Comparison of ENCODE assay signal across 1 cellular context in the genomic region with DNA sequence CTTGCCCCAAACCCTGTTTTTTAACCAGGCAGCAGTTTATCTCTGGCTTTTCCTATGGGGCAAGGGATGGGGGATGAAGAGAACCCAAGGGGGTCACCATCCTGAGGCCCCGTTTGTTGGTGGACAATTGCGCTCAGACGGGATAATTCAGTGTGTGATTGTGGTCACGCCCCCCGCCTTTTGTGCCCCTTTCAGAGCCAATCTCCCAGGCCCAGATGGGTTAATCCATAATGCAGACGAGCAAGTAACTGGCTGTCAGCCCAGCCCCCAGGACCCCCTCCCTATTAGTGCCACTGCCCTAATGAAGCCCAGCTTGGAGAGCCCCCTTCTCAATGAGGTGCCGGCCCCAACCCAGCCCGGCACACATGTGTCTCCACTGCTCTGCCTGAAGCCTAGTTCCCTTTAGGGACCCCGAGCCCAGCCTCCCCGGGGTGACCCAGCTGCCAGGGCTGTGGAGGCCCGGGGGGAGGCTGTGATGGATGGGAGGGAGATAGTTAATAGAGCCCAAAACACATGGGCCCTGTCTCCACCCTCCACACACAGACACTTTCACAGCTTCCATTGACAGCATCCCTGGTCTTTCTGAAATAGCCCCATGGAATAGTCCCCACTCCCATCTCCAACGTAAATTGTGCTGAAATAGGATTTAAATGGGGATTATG.
TF ChIP-seq lines count a peak whose summit lies in the region.

No MANE protein-coding gene starts in this region.

TF ChIP-seq in GM23338, 12 proteins besides CTCF, POLR2A, EP300 and RAD21:
- TF ChIP-seq EZH2 (IDR thresholded peaks at IDR 0.05; ENCODE audit: low read depth, unreplicated experiment): peak; percentile 68
- TF ChIP-seq, protein P1, sequence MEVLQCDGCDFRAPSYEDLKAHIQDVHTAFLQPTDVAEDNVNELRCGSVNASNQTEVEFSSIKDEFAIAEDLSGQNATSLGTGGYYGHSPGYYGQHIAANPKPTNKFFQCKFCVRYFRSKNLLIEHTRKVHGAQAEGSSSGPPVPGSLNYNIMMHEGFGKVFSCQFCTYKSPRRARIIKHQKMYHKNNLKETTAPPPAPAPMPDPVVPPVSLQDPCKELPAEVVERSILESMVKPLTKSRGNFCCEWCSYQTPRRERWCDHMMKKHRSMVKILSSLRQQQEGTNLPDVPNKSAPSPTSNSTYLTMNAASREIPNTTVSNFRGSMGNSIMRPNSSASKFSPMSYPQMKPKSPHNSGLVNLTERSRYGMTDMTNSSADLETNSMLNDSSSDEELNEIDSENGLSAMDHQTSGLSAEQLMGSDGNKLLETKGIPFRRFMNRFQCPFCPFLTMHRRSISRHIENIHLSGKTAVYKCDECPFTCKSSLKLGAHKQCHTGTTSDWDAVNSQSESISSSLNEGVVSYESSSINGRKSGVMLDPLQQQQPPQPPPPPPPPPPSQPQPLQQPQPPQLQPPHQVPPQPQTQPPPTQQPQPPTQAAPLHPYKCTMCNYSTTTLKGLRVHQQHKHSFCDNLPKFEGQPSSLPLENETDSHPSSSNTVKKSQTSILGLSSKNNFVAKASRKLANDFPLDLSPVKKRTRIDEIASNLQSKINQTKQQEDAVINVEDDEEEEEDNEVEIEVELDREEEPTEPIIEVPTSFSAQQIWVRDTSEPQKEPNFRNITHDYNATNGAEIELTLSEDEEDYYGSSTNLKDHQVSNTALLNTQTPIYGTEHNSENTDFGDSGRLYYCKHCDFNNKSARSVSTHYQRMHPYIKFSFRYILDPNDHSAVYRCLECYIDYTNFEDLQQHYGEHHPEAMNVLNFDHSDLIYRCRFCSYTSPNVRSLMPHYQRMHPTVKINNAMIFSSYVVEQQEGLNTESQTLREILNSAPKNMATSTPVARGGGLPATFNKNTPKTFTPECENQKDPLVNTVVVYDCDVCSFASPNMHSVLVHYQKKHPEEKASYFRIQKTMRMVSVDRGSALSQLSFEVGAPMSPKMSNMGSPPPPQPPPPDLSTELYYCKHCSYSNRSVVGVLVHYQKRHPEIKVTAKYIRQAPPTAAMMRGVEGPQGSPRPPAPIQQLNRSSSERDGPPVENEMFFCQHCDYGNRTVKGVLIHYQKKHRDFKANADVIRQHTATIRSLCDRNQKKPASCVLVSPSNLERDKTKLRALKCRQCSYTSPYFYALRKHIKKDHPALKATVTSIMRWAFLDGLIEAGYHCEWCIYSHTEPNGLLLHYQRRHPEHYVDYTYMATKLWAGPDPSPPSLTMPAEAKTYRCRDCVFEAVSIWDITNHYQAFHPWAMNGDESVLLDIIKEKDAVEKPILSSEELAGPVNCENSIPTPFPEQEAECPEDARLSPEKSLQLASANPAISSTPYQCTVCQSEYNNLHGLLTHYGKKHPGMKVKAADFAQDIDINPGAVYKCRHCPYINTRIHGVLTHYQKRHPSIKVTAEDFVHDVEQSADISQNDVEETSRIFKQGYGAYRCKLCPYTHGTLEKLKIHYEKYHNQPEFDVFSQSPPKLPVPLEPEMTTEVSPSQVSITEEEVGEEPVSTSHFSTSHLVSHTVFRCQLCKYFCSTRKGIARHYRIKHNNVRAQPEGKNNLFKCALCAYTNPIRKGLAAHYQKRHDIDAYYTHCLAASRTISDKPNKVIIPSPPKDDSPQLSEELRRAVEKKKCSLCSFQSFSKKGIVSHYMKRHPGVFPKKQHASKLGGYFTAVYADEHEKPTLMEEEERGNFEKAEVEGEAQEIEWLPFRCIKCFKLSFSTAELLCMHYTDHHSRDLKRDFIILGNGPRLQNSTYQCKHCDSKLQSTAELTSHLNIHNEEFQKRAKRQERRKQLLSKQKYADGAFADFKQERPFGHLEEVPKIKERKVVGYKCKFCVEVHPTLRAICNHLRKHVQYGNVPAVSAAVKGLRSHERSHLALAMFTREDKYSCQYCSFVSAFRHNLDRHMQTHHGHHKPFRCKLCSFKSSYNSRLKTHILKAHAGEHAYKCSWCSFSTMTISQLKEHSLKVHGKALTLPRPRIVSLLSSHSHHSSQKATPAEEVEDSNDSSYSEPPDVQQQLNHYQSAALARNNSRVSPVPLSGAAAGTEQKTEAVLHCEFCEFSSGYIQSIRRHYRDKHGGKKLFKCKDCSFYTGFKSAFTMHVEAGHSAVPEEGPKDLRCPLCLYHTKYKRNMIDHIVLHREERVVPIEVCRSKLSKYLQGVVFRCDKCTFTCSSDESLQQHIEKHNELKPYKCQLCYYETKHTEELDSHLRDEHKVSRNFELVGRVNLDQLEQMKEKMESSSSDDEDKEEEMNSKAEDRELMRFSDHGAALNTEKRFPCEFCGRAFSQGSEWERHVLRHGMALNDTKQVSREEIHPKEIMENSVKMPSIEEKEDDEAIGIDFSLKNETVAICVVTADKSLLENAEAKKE (CRISPR knock-in tag; IDR thresholded peaks at IDR 0.05): no peak
